In genomic region chr11:119030029-119030328, GRCh38 we compare ENCODE assay signal across 8 cellular contexts. TPM values are rescaled to one million over a fixed set of nuclear protein-coding genes. Genes with fewer than 3 reads are reported as not detected.
DNase-seq lines count a peak whose midpoint lies in the region; ATAC-seq and TF ChIP-seq lines count a peak whose summit lies in the region.

No MANE protein-coding gene starts in this region.

- peak overlapping the region; percentile 63 for H3K4me3 Mint-ChIP-seq in activated naive CD4-positive, alpha-beta T cell treated with anti-CD3 and anti-CD28 coated beads, Interleukin-2, amount 10 ng/mL, durations not matched to agents 7 days and 5 days

- H3K27ac Mint-ChIP-seq in activated naive CD4-positive, alpha-beta T cell treated with anti-CD3 and anti-CD28 coated beads, Interleukin-2, amount 10 ng/mL, durations not matched to agents 7 days and 5 days: peak overlapping the region; percentile 39

- no peaks in the 10 kb centered on the region for H3K9me3 ChIP-seq in mucosa of descending colon

- no peaks in the 10 kb centered on the region for H3K27me3 Mint-ChIP-seq in activated naive CD4-positive, alpha-beta T cell treated with anti-CD3 and anti-CD28 coated beads, Interleukin-2, amount 10 ng/mL, durations not matched to agents 7 days and 5 days

- H3K36me3 Mint-ChIP-seq in activated naive CD4-positive, alpha-beta T cell treated with anti-CD3 and anti-CD28 coated beads, Interleukin-2, amount 10 ng/mL, durations not matched to agents 7 days and 5 days: peaks cover 10% of the 10 kb centered on the region

- peaks cover 26% of the 10 kb centered on the region for H3K4me1 Mint-ChIP-seq in activated naive CD4-positive, alpha-beta T cell treated with anti-CD3 and anti-CD28 coated beads, Interleukin-2, amount 10 ng/mL, durations not matched to agents 7 days and 5 days

- CTCF ChIA-PET in activated naive CD4-positive, alpha-beta T cell treated with anti-CD3 and anti-CD28 coated beads, Interleukin-2, amount 10 ng/mL, durations not matched to agents 7 days and 5 days (lab: Charles Lee): interaction anchor here (1.0 to 1.9 kb wide), 3 partner anchors 15 to 137 kb away, joined by 3 to 5 read pairs (median 4); partner anchors contain the start of gene CENATAC

- H3K27ac ChIP-seq in brain microvascular endothelial cell: no peak overlapping the region

- H3K4me3 ChIP-seq in brain microvascular endothelial cell (ENCODE audit: low read depth, low read length) (peak overlapping the region; percentile 88), mucosa of descending colon (peak overlapping the region; percentile 51)

- ATAC-seq in HG03442 (IDR thresholded peaks at IDR 0.05; ENCODE audit: unreplicated experiment) (peak; percentile 7), mucosa of descending colon (no peak)

- DNase-seq in activated naive CD4-positive, alpha-beta T cell treated with anti-CD3 and anti-CD28 coated beads, Interleukin-2, amount 10 ng/mL, durations not matched to agents 7 days and 5 days: no peak
- DNase-seq in activated naive CD4-positive, alpha-beta T cell treated with anti-CD3 and anti-CD28 coated beads, Interleukin-2, amount 50 U/mL, for 16 hours: no peak
- no peak for DNase-seq in brain microvascular endothelial cell
- DNase-seq in mucosa of descending colon: no peak
- DNase-seq in middle frontal gyrus (ENCODE audit: extremely low spot score, low spot score): no peak
- no peak for DNase-seq in SKM-1 (lab: John Stamatoyannopoulos, UW; ENCODE audit: unreplicated experiment)
- DNase-seq in globus pallidus (ENCODE audit: low spot score): no peak

- H3K36me3 ChIP-seq in brain microvascular endothelial cell (replicated peaks) (peaks cover 7% of the 10 kb centered on the region), mucosa of descending colon (ENCODE audit: low read depth) (no peaks in the 10 kb centered on the region)

- in situ Hi-C loops in brain microvascular endothelial cell (cut with HindIII; ENCODE audit: low pct_ligation_motif_present, low sequenced_read_pairs): no loop called here

- no peaks in the 10 kb centered on the region for H3K9me3 Mint-ChIP-seq in activated naive CD4-positive, alpha-beta T cell treated with anti-CD3 and anti-CD28 coated beads, Interleukin-2, amount 10 ng/mL, durations not matched to agents 7 days and 5 days

- no peak for TF ChIP-seq CTCF in brain microvascular endothelial cell (IDR thresholded peaks at IDR 0.05; ENCODE audit: low read depth, low read length, missing control alignments)
- TF ChIP-seq CTCF in mucosa of descending colon (IDR thresholded peaks at IDR 0.05): no peak

- H3K4me1 ChIP-seq in mucosa of descending colon (ENCODE audit: low read depth): peaks cover 38% of the 10 kb centered on the region

- no peaks in the 10 kb centered on the region for H3K27me3 ChIP-seq in brain microvascular endothelial cell (replicated peaks)

- intact Hi-C loops in mucosa of descending colon (cut with DNase I, micrococcal nuclease): no loop called here

RNA-seq across cellular contexts. Expression of gene SLC37A4, which starts 0.7 kb away (rescaled TPM):
- total RNA-seq in mucosa of descending colon: 10 to 100 TPM; 23.3 to 70.8 (median 57.0) TPM

RNA-seq across cellular contexts. Expression of gene TRAPPC4, which starts 11.4 kb away (rescaled TPM):
- 10 to 100 TPM; 52.7 to 58.4 (median 57.4) TPM for total RNA-seq in mucosa of descending colon

RNA-seq across cellular contexts. Expression of gene RPS25, which starts 11.8 kb away (rescaled TPM):
- 100 to 1,000 TPM; 721 to 887 (median 781) TPM for total RNA-seq in mucosa of descending colon

RNA-seq across cellular contexts. Expression of gene HYOU1, which starts 27.0 kb away (rescaled TPM):
- 100 to 1,000 TPM in 2 of 3 donors, 10 to 100 TPM in 1; 82.0 to 119 (median 101) TPM for total RNA-seq in mucosa of descending colon

RNA-seq across cellular contexts. Expression of gene CENATAC, which starts 32.0 kb away (rescaled TPM):
- total RNA-seq in mucosa of descending colon: 10 to 100 TPM; 24.6 to 33.4 (median 30.9) TPM
